Comparison of ENCODE assay signal across 8 cellular contexts in genomic region chr19:6677924-6678689, GRCh38.
DNase-seq lines count a peak whose midpoint lies in the region; ATAC-seq lines count a peak whose summit lies in the region.

No MANE protein-coding gene starts in this region.

- no peak for ATAC-seq in activated CD4-positive, CD25-positive, alpha-beta regulatory T cell treated with anti-CD3 and anti-CD28 coated beads, Interleukin-2, amount 50 U/mL, for 24 hours
- ATAC-seq in stimulated activated naive CD8-positive, alpha-beta T cell treated with anti-CD3 and anti-CD28 coated beads, Interleukin-15, Interleukin-2, amounts not matched to agents 100 U/mL and 50 U/mL, for 24 hours, result no peak
- ATAC-seq in GM21367 (IDR thresholded peaks at IDR 0.05; ENCODE audit: unreplicated experiment), result no peak
- no peak for ATAC-seq in GM21447 (IDR thresholded peaks at IDR 0.05; ENCODE audit: unreplicated experiment)
- no peak for ATAC-seq in GM18870 (IDR thresholded peaks at IDR 0.05; ENCODE audit: unreplicated experiment)

- peak; percentile 70 for DNase-seq in activated CD4-positive, CD25-positive, alpha-beta regulatory T cell treated with anti-CD3 and anti-CD28 coated beads, Interleukin-2, amount 50 U/mL, for 72 hours
- peak; percentile 29 for DNase-seq in activated effector memory CD4-positive, alpha-beta T cell treated with Interleukin-2 at 50 U/mL for 16 hours
- peak; percentile 81 for DNase-seq in iPS-NIHi7 (ENCODE audit: extremely low spot score)
- DNase-seq in stimulated activated naive CD8-positive, alpha-beta T cell treated with anti-CD3 and anti-CD28 coated beads, Interleukin-15, Interleukin-2, amounts not matched to agents 100 U/mL and 50 U/mL, for 24 hours, result peak; percentile 77

Comparison
In these comparisons a context has a peak if more than half of its experiments do, and no peak if none do; other contexts are left out.
1. DNase-seq: peak in every context shown above with its lines; median percentile 81 in iPS-NIHi7; 77 in stimulated activated naive CD8-positive, alpha-beta T cell treated with anti-CD3 and anti-CD28 coated beads, Interleukin-15, Interleukin-2, amounts not matched to agents 100 U/mL and 50 U/mL, for 24 hours; 70 in activated CD4-positive, CD25-positive, alpha-beta regulatory T cell treated with anti-CD3 and anti-CD28 coated beads, Interleukin-2, amount 50 U/mL, for 72 hours; 29 in activated effector memory CD4-positive, alpha-beta T cell treated with Interleukin-2 at 50 U/mL for 16 hours.